ENCODE assay signal across 9 cellular contexts in the genomic region with DNA sequence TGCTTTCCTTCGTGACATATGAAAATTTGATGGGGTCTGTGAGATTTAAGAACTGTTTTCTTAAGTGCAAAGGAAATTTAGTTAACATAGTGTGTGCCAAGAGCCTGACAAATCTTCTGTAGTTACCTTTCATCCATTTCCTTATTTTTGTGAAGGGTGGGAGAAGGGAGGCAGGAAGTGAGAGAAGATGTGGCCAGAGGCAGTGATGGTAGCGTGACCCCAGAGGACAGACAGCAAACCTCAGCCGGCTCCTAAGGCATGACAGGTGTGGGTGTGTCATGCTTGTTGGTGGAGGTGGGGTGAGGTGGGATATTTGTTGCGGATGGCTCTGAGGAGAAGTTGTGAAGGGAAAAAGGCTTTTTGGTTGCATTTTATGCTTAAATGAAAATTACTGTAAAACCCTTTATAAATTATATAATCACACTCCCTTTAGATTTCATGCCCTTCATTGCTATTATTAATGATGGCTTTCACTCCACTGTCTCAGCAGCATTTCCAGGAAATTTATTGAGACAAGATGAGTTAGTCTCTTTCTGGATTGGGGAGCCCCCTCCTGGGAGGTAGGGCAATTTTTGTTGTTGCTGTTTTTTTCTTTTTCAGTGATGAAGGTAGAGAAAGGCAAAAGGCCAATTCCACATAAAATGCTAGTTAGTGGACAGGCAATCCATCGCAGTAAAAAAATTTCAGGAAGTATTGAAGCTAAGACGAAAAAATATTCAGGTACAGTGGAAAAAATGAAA.
DNase-seq lines count a peak whose midpoint lies in the region; ATAC-seq and TF ChIP-seq lines count a peak whose summit lies in the region.
"Had no signal": no experiment of that assay in that cellular context is flagged by ENCODE, and none has a peak within 500 bp of the region (broad histone marks: within the 10 kb centered on the region; RNA-seq: fewer than 3 reads in every experiment).

No MANE protein-coding gene starts in this region.

- WGBS in suprapubic skin, result 69% methylated on average over 6 of the region's 6 CpGs

- POLR2A ChIA-PET in MCF 10A (lab: Yijun Ruan, JAX), result interaction anchor here (0.6 kb wide), 1 partner anchor 26 kb away, joined by 3 read pairs; no protein-coding TSS in a partner anchor

- no peak for TF ChIP-seq EP300 in suprapubic skin (IDR thresholded peaks at IDR 0.05)

- CTCF ChIA-PET in MCF 10A (lab: Yijun Ruan, JAX), result interaction anchor here (0.6 to 1.6 kb wide), 9 partner anchors 32 to 1180 kb away, joined by 3 to 7 read pairs (median 4); no protein-coding TSS in a partner anchor

- no peaks in the 10 kb centered on the region for H3K9me3 Mint-ChIP-seq in MCF 10A (ENCODE audit: unreplicated experiment)
- H3K9me3 Mint-ChIP-seq: activated T-cell treated with anti-CD3 and anti-CD28 coated beads, Interleukin-2, amount 50 U/mL, for 72 hours had no signal

- H3K4me1 Mint-ChIP-seq in MCF 10A (ENCODE audit: insufficient read depth, unreplicated experiment), result peaks cover 5% of the 10 kb centered on the region

- no peak overlapping the region for H3K27ac ChIP-seq in breast epithelium
- no peak overlapping the region for H3K27ac ChIP-seq in suprapubic skin

- BruUV-seq in MCF 10A (replicated peaks; lab: Mats Ljungman, UMichigan), result no TSS peak

- DNase-seq in MCF 10A (ENCODE audit: unreplicated experiment), result peak; percentile 50
- no peak for DNase-seq in breast epithelium (ENCODE audit: low spot score in 2 of 2)
- peak; percentile 80 to 86 for DNase-seq in NCI-H526 (lab: John Stamatoyannopoulos, UW)
- no peak for DNase-seq in epithelial cell of proximal tubule (ENCODE audit: low read depth)
- no peak for DNase-seq in NCI-H2196 treated with DMSO at 0.1 percent for 48 hours (lab: John Stamatoyannopoulos, UW; ENCODE audit: unreplicated experiment)
- no peak for DNase-seq in activated T-cell treated with anti-CD3 and anti-CD28 coated beads, Interleukin-2, amount 50 U/mL, for 1 hour
- DNase-seq in suprapubic skin (ENCODE audit: low spot score in 2 of 2), result no peak
- DNase-seq: activated T-cell treated with anti-CD3 and anti-CD28 coated beads, Interleukin-2, amount 50 U/mL, for 72 hours had no signal

- H3K4me1 ChIP-seq in breast epithelium (no peaks in the 10 kb centered on the region), suprapubic skin (no peaks in the 10 kb centered on the region)

- H3K9me3 ChIP-seq in breast epithelium (no peaks in the 10 kb centered on the region), suprapubic skin (no peaks in the 10 kb centered on the region)

- intact Hi-C loops in MCF 10A (cut with micrococcal nuclease) (loop anchor here (2.0 to 10.0 kb wide), 3 partner anchors 210 to 398 kb away; partner anchors contain the start of gene USPL1), breast epithelium (cut with DNase I; ENCODE audit: low total_unique reads) (no loop called here)

- H3K27me3 Mint-ChIP-seq in MCF 10A (ENCODE audit: insufficient read depth, unreplicated experiment), result no peaks in the 10 kb centered on the region

- H3K36me3 Mint-ChIP-seq in MCF 10A (ENCODE audit: insufficient read depth, unreplicated experiment), result no peaks in the 10 kb centered on the region

- no peak for ATAC-seq in HG02870 (IDR thresholded peaks at IDR 0.05; ENCODE audit: unreplicated experiment)
- ATAC-seq: activated T-cell treated with anti-CD3 and anti-CD28 coated beads, Interleukin-2, amount 50 U/mL, for 72 hours had no signal

- TF ChIP-seq POLR2A in breast epithelium (IDR thresholded peaks at IDR 0.05), result no peak
- TF ChIP-seq POLR2A in suprapubic skin (IDR thresholded peaks at IDR 0.05), result no peak

- no peak overlapping the region for H3K4me3 Mint-ChIP-seq in MCF 10A (ENCODE audit: unreplicated experiment)
- H3K4me3 Mint-ChIP-seq: activated T-cell treated with anti-CD3 and anti-CD28 coated beads, Interleukin-2, amount 50 U/mL, for 72 hours had no signal

- no peak overlapping the region for H3K27ac Mint-ChIP-seq in MCF 10A (ENCODE audit: low read depth, unreplicated experiment)
- H3K27ac Mint-ChIP-seq: activated T-cell treated with anti-CD3 and anti-CD28 coated beads, Interleukin-2, amount 50 U/mL, for 72 hours had no signal

- no peak overlapping the region for H3K4me3 ChIP-seq in breast epithelium
- no peak overlapping the region for H3K4me3 ChIP-seq in epithelial cell of proximal tubule (ENCODE audit: low read depth, low read length)
- H3K4me3 ChIP-seq in suprapubic skin, result no peak overlapping the region

- no peaks in the 10 kb centered on the region for H3K36me3 ChIP-seq in breast epithelium
- no peaks in the 10 kb centered on the region for H3K36me3 ChIP-seq in suprapubic skin

- peak; percentile 35 for TF ChIP-seq CTCF in MCF 10A (IDR thresholded peaks at IDR 0.05; ENCODE audit: unreplicated experiment)
- TF ChIP-seq CTCF in breast epithelium (IDR thresholded peaks at IDR 0.05), result no peak
- TF ChIP-seq CTCF in epithelial cell of proximal tubule (conservative IDR thresholded peaks at IDR 0.05; ENCODE audit: low read depth, low read length), result peak; percentile 65
- no peak for TF ChIP-seq CTCF in suprapubic skin (IDR thresholded peaks at IDR 0.05)

- H3K27me3 ChIP-seq in breast epithelium (no peaks in the 10 kb centered on the region), suprapubic skin (no peaks in the 10 kb centered on the region)

Comparison
In these comparisons a context has a peak if more than half of its experiments do, and no peak if none do; other contexts are left out.
1. DNase-seq: peak in MCF 10A (single experiment) and NCI-H526 (2 of 2); none in breast epithelium (0 of 2), epithelial cell of proximal tubule (single experiment), NCI-H2196 treated with DMSO at 0.1 percent for 48 hours (single experiment), activated T-cell treated with anti-CD3 and anti-CD28 coated beads, Interleukin-2, amount 50 U/mL, for 1 hour (single experiment) and suprapubic skin (0 of 2).
2. CTCF ChIP-seq: peak in MCF 10A (single experiment) and epithelial cell of proximal tubule (single experiment); none in breast epithelium (0 of 3) and suprapubic skin (0 of 2).